ENCODE assay signal across 2 cellular contexts in genomic region chr2:120525056-120526046, GRCh38.
TF ChIP-seq lines count a peak whose summit lies in the region.

No MANE protein-coding gene starts in this region.

TF ChIP-seq in WTC11, 78 proteins besides CTCF, POLR2A, EP300 and RAD21 (continued from another document):
- TF ChIP-seq FOXP4 (CRISPR knock-in tag; IDR thresholded peaks at IDR 0.05) (no peak), ZSCAN18 (CRISPR knock-in tag; IDR thresholded peaks at IDR 0.05) (no peak), USF2 (CRISPR knock-in tag; IDR thresholded peaks at IDR 0.05) (peak; percentile 57), AR (CRISPR knock-in tag; IDR thresholded peaks at IDR 0.05) (no peak), ZNF219 (CRISPR knock-in tag; IDR thresholded peaks at IDR 0.05; ENCODE audit: borderline replicate concordance) (no peak), ZNF138 (CRISPR knock-in tag; conservative IDR thresholded peaks at IDR 0.05) (no peak), TEAD4 (CRISPR knock-in tag; IDR thresholded peaks at IDR 0.05) (no peak), GRHL2 (CRISPR knock-in tag; IDR thresholded peaks at IDR 0.05; ENCODE audit: insufficient replicate concordance, severe bottlenecking) (no peak), ZNF423 (CRISPR knock-in tag; IDR thresholded peaks at IDR 0.05) (no peak), NR1H2 (CRISPR knock-in tag; IDR thresholded peaks at IDR 0.05) (no peak), PRDM15 (CRISPR knock-in tag; IDR thresholded peaks at IDR 0.05) (no peak), NFATC4 (CRISPR knock-in tag; IDR thresholded peaks at IDR 0.05) (no peak), CBFB (CRISPR knock-in tag; IDR thresholded peaks at IDR 0.05; ENCODE audit: low read depth) (no peak)

TF ChIP-seq in HepG2, 621 proteins besides CTCF, POLR2A, EP300 and RAD21 (continued from another document and continues in another):
- TF ChIP-seq CSRNP2 (CRISPR knock-in tag; conservative IDR thresholded peaks at IDR 0.05; ENCODE audit: low read depth), result no peak; the same call in 1 of the 2 replicates
- TF ChIP-seq ZBTB34 (CRISPR knock-in tag; IDR thresholded peaks at IDR 0.05), result peak; percentile 93
- peak; percentile 95 for TF ChIP-seq ELF4 (CRISPR knock-in tag; IDR thresholded peaks at IDR 0.05; ENCODE audit: borderline replicate concordance)
- no peak for TF ChIP-seq BRF2 (CRISPR knock-in tag; IDR thresholded peaks at IDR 0.05)
- TF ChIP-seq ZNF484 (CRISPR knock-in tag; IDR thresholded peaks at IDR 0.05; ENCODE audit: borderline replicate concordance, low read depth), result no peak
- peak; percentile 71 for TF ChIP-seq CCDC6 (CRISPR knock-in tag; IDR thresholded peaks at IDR 0.05)
- TF ChIP-seq ZC3H13 (CRISPR knock-in tag; IDR thresholded peaks at IDR 0.05), result peak; percentile 74; the same call in 1 of the 2 replicates
- peak; percentile 99 for TF ChIP-seq MED1 (CRISPR knock-in tag; IDR thresholded peaks at IDR 0.05)
- peak; percentile 84; the same call in 1 of the 2 replicates for TF ChIP-seq ZNF644 (CRISPR knock-in tag; IDR thresholded peaks at IDR 0.05; ENCODE audit: low read depth)
- no peak for TF ChIP-seq MLLT10 (CRISPR knock-in tag; IDR thresholded peaks at IDR 0.05)
- no peak for TF ChIP-seq ZSCAN22 (CRISPR knock-in tag; IDR thresholded peaks at IDR 0.05)
- TF ChIP-seq ZNF260 (CRISPR knock-in tag; IDR thresholded peaks at IDR 0.05; ENCODE audit: borderline replicate concordance, low read depth), result no peak
- peak; percentile 19; the same call in 1 of the 2 replicates for TF ChIP-seq CREB1 (IDR thresholded peaks at IDR 0.05)
- TF ChIP-seq CREB1 (CRISPR knock-in tag; IDR thresholded peaks at IDR 0.05), result peak; percentile 85
- TF ChIP-seq MXD3 (CRISPR knock-in tag; IDR thresholded peaks at IDR 0.05), result peak; percentile 69; the same call in 1 of the 2 replicates
- no peak for TF ChIP-seq ZNF891 (CRISPR knock-in tag; IDR thresholded peaks at IDR 0.05)
- TF ChIP-seq STAG1 (CRISPR knock-in tag; IDR thresholded peaks at IDR 0.05), result peak; percentile 53
- no peak for TF ChIP-seq ZNF749 (CRISPR knock-in tag; IDR thresholded peaks at IDR 0.05; ENCODE audit: borderline replicate concordance)
- TF ChIP-seq ZBTB3 (CRISPR knock-in tag; IDR thresholded peaks at IDR 0.05; ENCODE audit: borderline replicate concordance, low read depth), result peak; percentile 94; the same call in 1 of the 2 replicates
- TF ChIP-seq THAP8 (CRISPR knock-in tag; IDR thresholded peaks at IDR 0.05; ENCODE audit: borderline replicate concordance), result no peak
- no peak for TF ChIP-seq ZBTB39 (CRISPR knock-in tag; IDR thresholded peaks at IDR 0.05)
- TF ChIP-seq ZNF280D (CRISPR knock-in tag; IDR thresholded peaks at IDR 0.05), result 0 out of 2 replicates have a peak, but pooled peaks have one; percentile 71
- TF ChIP-seq ZNF513 (CRISPR knock-in tag; conservative IDR thresholded peaks at IDR 0.05), result no peak
- TF ChIP-seq TP53 (CRISPR knock-in tag; conservative IDR thresholded peaks at IDR 0.05), result no peak
- no peak for TF ChIP-seq PCBP1 (IDR thresholded peaks at IDR 0.05; ENCODE audit: borderline replicate concordance, low read depth, low read length)
- 0 out of 2 replicates have a peak, but pooled peaks have one; percentile 47 for TF ChIP-seq STAT5B (CRISPR knock-in tag; IDR thresholded peaks at IDR 0.05)
- TF ChIP-seq SAFB2 (CRISPR knock-in tag; IDR thresholded peaks at IDR 0.05; ENCODE audit: borderline replicate concordance, low read depth), result peak; percentile 92; the same call in 1 of the 2 replicates
- no peak for TF ChIP-seq RBFOX2 (IDR thresholded peaks at IDR 0.05; ENCODE audit: low read depth, low read length)
- TF ChIP-seq HMG20A (CRISPR knock-in tag; IDR thresholded peaks at IDR 0.05; ENCODE audit: borderline replicate concordance), result peak; percentile 96
- peak; percentile 93 for TF ChIP-seq NCOA2 (CRISPR knock-in tag; IDR thresholded peaks at IDR 0.05)
- TF ChIP-seq ZBTB38 (CRISPR knock-in tag; IDR thresholded peaks at IDR 0.05), result peak; percentile 71
- peak; percentile 61; the same call in 1 of the 2 replicates for TF ChIP-seq TBX3 (IDR thresholded peaks at IDR 0.05; ENCODE audit: borderline replicate concordance)
- TF ChIP-seq ZNF770 (CRISPR knock-in tag; IDR thresholded peaks at IDR 0.05), result peak; percentile 91
- TF ChIP-seq KDM1A (CRISPR knock-in tag; IDR thresholded peaks at IDR 0.05), result no peak
- TF ChIP-seq ZNF18 (CRISPR knock-in tag; IDR thresholded peaks at IDR 0.05; ENCODE audit: insufficient replicate concordance), result no peak
- TF ChIP-seq BCL3 (CRISPR knock-in tag; IDR thresholded peaks at IDR 0.05), result peak; percentile 69; the same call in 1 of the 2 replicates
